In genomic region chr7:146116452-146117219, GRCh38 we compare ENCODE assay signal across 9 cellular contexts. TPM values are rescaled to one million over a fixed set of nuclear protein-coding genes. Genes with fewer than 3 reads are reported as not detected.
DNase-seq lines count a peak whose midpoint lies in the region; ATAC-seq and TF ChIP-seq lines count a peak whose summit lies in the region.
"Had no signal": no experiment of that assay in that cellular context is flagged by ENCODE, and none has a peak within 500 bp of the region (broad histone marks: within the 10 kb centered on the region; RNA-seq: fewer than 3 reads in every experiment).

Gene CNTNAP2 (plus strand): TSS chr7:146116801. CDS start chr7:146116877, 76 bp downstream.

- peak; percentile 3; the same call in 1 of the 2 replicates for TF ChIP-seq RAD21 in SK-N-SH (IDR thresholded peaks at IDR 0.05; ENCODE audit: low read length)

- H3K9me3 ChIP-seq in HUES6 (ENCODE audit: control insufficient read depth, insufficient read depth, low read depth, low read length): no peaks in the 10 kb centered on the region
- no peaks in the 10 kb centered on the region for H3K9me3 ChIP-seq in SK-N-SH
- H3K9me3 ChIP-seq in esophagus muscularis mucosa: no peaks in the 10 kb centered on the region
- no peaks in the 10 kb centered on the region for H3K9me3 ChIP-seq in uterus

- TF ChIP-seq EP300 in SK-N-SH (IDR thresholded peaks at IDR 0.05; ENCODE audit: borderline replicate concordance in 1 of 2, low read depth in 1 of 2, low read length in 1 of 2): no peak
- TF ChIP-seq EP300 in esophagus muscularis mucosa (IDR thresholded peaks at IDR 0.05): no peak

- peaks cover 33% of the 10 kb centered on the region for H3K79me2 ChIP-seq in SK-N-SH (ENCODE audit: insufficient read depth)

- intact Hi-C loops in esophagus muscularis mucosa (cut with DNase I): no loop called here
- intact Hi-C loops in uterus (cut with DNase I; ENCODE audit: low total_unique reads): no loop called here

- H3K9me3 Mint-ChIP-seq in naive thymus-derived CD8-positive, alpha-beta T cell: peaks cover 0 to 6% (median 0%) of the 10 kb centered on the region in 9 donors

- peaks cover 22 to 40% (median 25%) of the 10 kb centered on the region in 5 donors for H3K27me3 Mint-ChIP-seq in naive thymus-derived CD8-positive, alpha-beta T cell

- H3K4me2 ChIP-seq in SK-N-SH: peak within 1 kb of the TSS; percentile 92

- peak within 1 kb of the TSS; percentile 72 for H3K4me3 ChIP-seq in HUES6 (ENCODE audit: low read depth, low read length)
- peak within 1 kb of the TSS; percentile 65 to 86 for H3K4me3 ChIP-seq in SK-N-SH (ENCODE audit: low read depth in 2 of 2, low read length in 1 of 2)
- H3K4me3 ChIP-seq in esophagus muscularis mucosa: peak within 1 kb of the TSS; percentile 48 to 60 (median 50)
- peak within 1 kb of the TSS in 1 of 2 donors; percentile 24 for H3K4me3 ChIP-seq in uterus

- CTCF ChIA-PET in SK-N-SH (lab: Yijun Ruan, JAX): interaction anchor here (0.7 to 3.5 kb wide), 8 partner anchors 9 to 1968 kb away, joined by 3 to 27 read pairs (median 5); no protein-coding TSS in a partner anchor

- H3K27me3 ChIP-seq in HUES6 (ENCODE audit: control insufficient read depth, insufficient read depth, low read length) (peaks cover 39% of the 10 kb centered on the region), SK-N-SH (ENCODE audit: insufficient read depth) (no peaks in the 10 kb centered on the region), esophagus muscularis mucosa (peaks cover 0 to 50% (median 8%) of the 10 kb centered on the region in 4 donors), uterus (peaks cover 0 to 18% of the 10 kb centered on the region in 2 donors)

- H3K4me1 Mint-ChIP-seq in naive thymus-derived CD8-positive, alpha-beta T cell: peaks cover 5 to 18% (median 9%) of the 10 kb centered on the region in 4 donors

- H3K9ac ChIP-seq in HUES6 (ENCODE audit: low read length) (no peak within 1 kb of the TSS), SK-N-SH (peak within 1 kb of the TSS; percentile 56)

- H3K36me3 ChIP-seq in HUES6 (ENCODE audit: control insufficient read depth, insufficient read depth, low read length): no peaks in the 10 kb centered on the region
- H3K36me3 ChIP-seq in SK-N-SH (replicated peaks in 1 of 2; ENCODE audit: control insufficient read depth in 1 of 2, insufficient read depth in 2 of 2, low read length in 1 of 2): no peaks in the 10 kb centered on the region
- H3K36me3 ChIP-seq in esophagus muscularis mucosa: no peaks in the 10 kb centered on the region
- H3K36me3 ChIP-seq in uterus: no peaks in the 10 kb centered on the region

- no peaks in the 10 kb centered on the region for H4K20me1 ChIP-seq in SK-N-SH (ENCODE audit: insufficient read depth)

- TF ChIP-seq CTCF in SK-N-SH (IDR thresholded peaks at IDR 0.05): 0 out of 2 replicates have a peak, but pooled peaks have one; percentile 14
- no peak for TF ChIP-seq CTCF in esophagus muscularis mucosa (IDR thresholded peaks at IDR 0.05)
- no peak for TF ChIP-seq CTCF in uterus (IDR thresholded peaks at IDR 0.05)

- no peak within 1 kb of the TSS for H3K27ac ChIP-seq in HUES6 (ENCODE audit: low read depth, low read length)
- peak within 1 kb of the TSS; percentile 54 to 56 for H3K27ac ChIP-seq in SK-N-SH (ENCODE audit: low read depth in 2 of 2, low read length in 1 of 2)
- H3K27ac ChIP-seq in esophagus muscularis mucosa (replicated peaks in 1 of 4): no peak within 1 kb of the TSS
- no peak within 1 kb of the TSS for H3K27ac ChIP-seq in uterus

- peak within 1 kb of the TSS in 1 of 10 donors; percentile 18 for H3K27ac Mint-ChIP-seq in naive thymus-derived CD8-positive, alpha-beta T cell

- peaks cover 10% of the 10 kb centered on the region for H3F3A ChIP-seq in SK-N-SH (replicated peaks; ENCODE audit: insufficient read depth)

- peak; percentile 1 for DNase-seq in CD1c-positive myeloid dendritic cell (ENCODE audit: extremely low spot score)
- peak; percentile 86 for DNase-seq in SK-N-SH
- no peak for DNase-seq in esophagus muscularis mucosa (ENCODE audit: extremely low spot score)
- no peak for DNase-seq in naive thymus-derived CD8-positive, alpha-beta T cell
- DNase-seq in uterus: no peak

- TF ChIP-seq POLR2A in esophagus muscularis mucosa (IDR thresholded peaks at IDR 0.05; ENCODE audit: low read depth) (no peak), uterus (IDR thresholded peaks at IDR 0.05) (no peak)

- peak within 1 kb of the TSS; percentile 87 for H2AFZ ChIP-seq in SK-N-SH (ENCODE audit: low read depth)

- peaks cover 0 to 12% (median 0%) of the 10 kb centered on the region in 3 donors for H3K36me3 Mint-ChIP-seq in naive thymus-derived CD8-positive, alpha-beta T cell

- POLR2A ChIA-PET in SK-N-SH (lab: Yijun Ruan, JAX): interaction anchor here (0.7 to 0.9 kb wide), 3 partner anchors 432 to 1688 kb away, joined by 3 to 6 read pairs (median 5); no protein-coding TSS in a partner anchor
- POLR2A ChIA-PET in naive thymus-derived CD8-positive, alpha-beta T cell (lab: Charles Lee): no interaction called here

- ATAC-seq in naive thymus-derived CD8-positive, alpha-beta T cell: no peak
- ATAC-seq in GM21529 (IDR thresholded peaks at IDR 0.05; ENCODE audit: unreplicated experiment) (no peak), HG03108 (IDR thresholded peaks at IDR 0.05; ENCODE audit: unreplicated experiment) (no peak)
- ATAC-seq: HCT116 had no signal

- H3K4me3 Mint-ChIP-seq in naive thymus-derived CD8-positive, alpha-beta T cell: peak within 1 kb of the TSS; percentile 24 to 79 (median 55)

- H3K9me2 ChIP-seq in SK-N-SH: no peaks in the 10 kb centered on the region

- H3K4me1 ChIP-seq in HUES6 (ENCODE audit: control insufficient read depth, insufficient read depth, low read length): no peaks in the 10 kb centered on the region
- peaks cover 0 to 13% of the 10 kb centered on the region in 2 experiments; a peak in 2 of 4 replicates for H3K4me1 ChIP-seq in SK-N-SH (ENCODE audit: control insufficient read depth in 1 of 2, insufficient read depth in 2 of 2, low read depth in 1 of 2, low read length in 1 of 2)
- peaks cover 10 to 20% (median 18%) of the 10 kb centered on the region in 4 donors for H3K4me1 ChIP-seq in esophagus muscularis mucosa
- H3K4me1 ChIP-seq in uterus: peaks cover 0 to 5% of the 10 kb centered on the region in 2 donors

- 3% methylated on average over 21 of the region's 45 CpGs for WGBS in SK-N-SH (ENCODE audit: low lambda C conversion rate)
- WGBS in esophagus muscularis mucosa: 2% methylated on average over 15 of the region's 45 CpGs

TF ChIP-seq in SK-N-SH, 30 proteins besides CTCF, POLR2A, EP300 and RAD21 (continues in another document):
- TF ChIP-seq MXI1 (IDR thresholded peaks at IDR 0.05; ENCODE audit: low read depth, low read length) (peak; percentile 13; the same call in 1 of the 2 replicates), POLR2AphosphoS5 (IDR thresholded peaks at IDR 0.05; ENCODE audit: low read depth, low read length) (no peak), EZH2phosphoT487 (IDR thresholded peaks at IDR 0.05; ENCODE audit: borderline replicate concordance, low read depth) (no peak), FOXJ3 (CRISPR knock-in tag; IDR thresholded peaks at IDR 0.05) (peak; percentile 71; the same call in 1 of the 2 replicates), ZBTB33 (IDR thresholded peaks at IDR 0.05; ENCODE audit: borderline replicate concordance, low read depth) (no peak), YY1 (IDR thresholded peaks at IDR 0.05; ENCODE audit: low read depth) (no peak), REST (IDR thresholded peaks at IDR 0.05; ENCODE audit: low read depth, low read length) (no peak), RCOR1 (IDR thresholded peaks at IDR 0.05; ENCODE audit: low read length) (no peak)

RNA-seq across cellular contexts. Expression of gene CNTNAP2, which starts in this region (rescaled TPM):
- polyA plus RNA-seq in SK-N-SH (2012; rRNA removed): 3.4 and 4.0 TPM in 2 replicates
- polyA plus RNA-seq in SK-N-SH (2012; cell fraction: cytosol; rRNA removed): 4.9 and 5.3 TPM in 2 replicates
- 1.4 and 3.0 TPM in 2 replicates for polyA plus RNA-seq in SK-N-SH (2012; cell fraction: nucleus; rRNA removed)
- 1 to 10 TPM; 1.2 to 2.9 (median 1.9) TPM for total RNA-seq in esophagus muscularis mucosa
- total RNA-seq in naive thymus-derived CD8-positive, alpha-beta T cell: 1 to 10 TPM; 1.2 to 1.5 TPM
- polyA plus RNA-seq in naive thymus-derived CD8-positive, alpha-beta T cell: under 1 TPM in 2 of 3 donors, not detected in 1; 0.12 to 0.27 TPM
- 10 to 100 TPM in 1 of 4 donors, under 1 TPM in 1, not detected in 2; 0.91 to 16.0 TPM for total RNA-seq in uterus

Comparison
In these comparisons a context has a peak if more than half of its experiments do, and no peak if none do; other contexts are left out.
1. DNase-seq: peak in CD1c-positive myeloid dendritic cell (single experiment) and SK-N-SH (single experiment); none in esophagus muscularis mucosa (single experiment), naive thymus-derived CD8-positive, alpha-beta T cell (0 of 10) and uterus (0 of 2).
2. H3K27ac ChIP-seq: peak in SK-N-SH (2 of 2); none in HUES6 (single experiment), esophagus muscularis mucosa (0 of 4) and uterus (0 of 2).